Comparison of ENCODE assay signal across 9 cellular contexts in the genomic region with DNA sequence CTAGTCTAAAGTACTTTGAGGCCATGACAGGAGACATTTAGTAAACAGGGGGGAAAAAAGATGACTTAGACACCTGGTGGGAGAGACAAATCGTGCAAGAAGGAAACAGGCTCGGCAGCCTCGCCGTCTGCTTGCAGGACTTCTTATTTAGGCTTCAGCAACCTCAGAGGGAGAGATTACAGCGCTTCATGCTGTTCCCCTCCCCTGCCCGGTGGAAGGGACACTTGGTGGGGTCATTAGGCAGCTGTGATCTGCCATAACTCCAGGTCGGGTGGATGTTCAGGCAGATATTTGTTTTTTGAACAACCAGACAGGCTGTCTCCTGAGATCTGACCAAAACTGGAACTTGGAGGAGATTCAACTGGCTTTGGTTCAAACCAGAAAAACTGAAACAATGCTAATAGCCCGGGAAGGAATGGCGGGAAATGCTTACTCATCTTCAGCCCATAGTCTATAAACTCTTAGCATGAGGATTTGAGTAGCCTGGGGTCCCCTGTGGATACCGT. TPM values are rescaled to one million over a fixed set of nuclear protein-coding genes. Genes with fewer than 3 reads are reported as not detected.
DNase-seq lines count a peak whose midpoint lies in the region; ATAC-seq lines count a peak whose summit lies in the region.
"Had no signal": no experiment of that assay in that cellular context is flagged by ENCODE, and none has a peak within 500 bp of the region (broad histone marks: within the 10 kb centered on the region; RNA-seq: fewer than 3 reads in every experiment).

No MANE protein-coding gene starts in this region.

- no peak overlapping the region for H2BK5ac ChIP-seq in trophoblast cell (ENCODE audit: low read depth, low read length, poor library complexity)

- no peak overlapping the region for H3K27ac ChIP-seq in trophoblast cell (ENCODE audit: low read depth, low read length)
- H3K27ac ChIP-seq: HL-60 had no signal

- H3K4ac ChIP-seq in trophoblast cell (ENCODE audit: low read depth, low read length) = no peak overlapping the region

- H3K4me3 ChIP-seq in endocrine pancreas (ENCODE audit: control insufficient read depth, insufficient read depth, low read length) (peak overlapping the region; percentile 32), trophoblast cell (ENCODE audit: low read depth, low read length) (no peak overlapping the region)

- H3K9ac ChIP-seq in endocrine pancreas (ENCODE audit: control insufficient read depth, insufficient read depth, low read length) (no peak overlapping the region), trophoblast cell (ENCODE audit: low read length) (no peak overlapping the region)

- H3K4me2 ChIP-seq in trophoblast cell (ENCODE audit: low read length) = no peak overlapping the region

- no peaks in the 10 kb centered on the region for H3K79me2 ChIP-seq in trophoblast cell (ENCODE audit: control insufficient read depth, insufficient read depth, low read length, poor library complexity)

- no peak overlapping the region for H4K8ac ChIP-seq in trophoblast cell (ENCODE audit: low read depth, low read length)

- ATAC-seq in HG02840 (IDR thresholded peaks at IDR 0.05; ENCODE audit: low FRiP score, unreplicated experiment) (no peak), HG03097 (IDR thresholded peaks at IDR 0.05; ENCODE audit: low FRiP score, unreplicated experiment) (no peak), GM21619 (IDR thresholded peaks at IDR 0.05; ENCODE audit: unreplicated experiment) (no peak)

- H3K4me1 ChIP-seq in endocrine pancreas (ENCODE audit: control insufficient read depth, insufficient read depth, low read length) (no peaks in the 10 kb centered on the region), trophoblast cell (ENCODE audit: control insufficient read depth in 1 of 2, insufficient read depth in 2 of 2, low read length in 2 of 2) (peaks cover 0 to 8% of the 10 kb centered on the region in 2 experiments)

- no peak overlapping the region for H3K23ac ChIP-seq in trophoblast cell (ENCODE audit: low read length)

- no peak overlapping the region for H3K18ac ChIP-seq in trophoblast cell (ENCODE audit: low read length)

- H3K36me3 ChIP-seq in endocrine pancreas (ENCODE audit: control insufficient read depth, insufficient read depth, low read length) (no peaks in the 10 kb centered on the region), trophoblast cell (ENCODE audit: control insufficient read depth in 1 of 2, insufficient read depth in 2 of 2, low read length in 2 of 2) (no peaks in the 10 kb centered on the region)

- H2AK5ac ChIP-seq in trophoblast cell (ENCODE audit: low read length) = no peak overlapping the region

- H2BK120ac ChIP-seq in trophoblast cell (ENCODE audit: insufficient read depth, low read length, poor library complexity) = no peak overlapping the region

- WGBS in trophoblast cell (ENCODE audit: extremely low coverage, insufficient coverage, insufficient read length) = no CpG with 5 or more reads among the region's 10 CpGs

- no peak overlapping the region for H2BK12ac ChIP-seq in trophoblast cell (ENCODE audit: low read length)

- no peak overlapping the region for H4K12ac ChIP-seq in trophoblast cell (ENCODE audit: low read depth, low read length)

- H2AFZ ChIP-seq in trophoblast cell (ENCODE audit: insufficient read depth, low read length, poor library complexity) = no peak overlapping the region

- H3K27me3 ChIP-seq in endocrine pancreas (ENCODE audit: control insufficient read depth, insufficient read depth, low read length) (no peaks in the 10 kb centered on the region), trophoblast cell (ENCODE audit: insufficient read depth, low read length) (no peaks in the 10 kb centered on the region)

- H3K9me3 ChIP-seq in endocrine pancreas (ENCODE audit: control insufficient read depth, low read length) (no peaks in the 10 kb centered on the region), trophoblast cell (ENCODE audit: insufficient read depth, low read depth, low read length) (no peaks in the 10 kb centered on the region)

- H3K14ac ChIP-seq in trophoblast cell (ENCODE audit: low read length) = no peak overlapping the region

- H4K91ac ChIP-seq in trophoblast cell (ENCODE audit: low read depth, low read length) = no peak overlapping the region

- peak; percentile 39 for DNase-seq in AG08396 (ENCODE audit: low spot score)
- peak; percentile 86 for DNase-seq in NCI-H2029 treated with DMSO at 0.1 percent for 48 hours (lab: John Stamatoyannopoulos, UW)
- DNase-seq in myocyte (ENCODE audit: low read depth) = peak; percentile 82
- DNase-seq in trophoblast cell = no peak

- no peaks in the 10 kb centered on the region for H3K79me1 ChIP-seq in trophoblast cell (ENCODE audit: low read length)

RNA-seq across cellular contexts. Expression of a gene that starts 38.1 kb away (rescaled TPM):
- 0.51 TPM in 1 of 2 replicates, not detected in the other for total RNA-seq in myocyte
- 0.14 TPM for polyA plus RNA-seq in myocyte (2012)
- not detected in 2 replicates for polyA plus RNA-seq in trophoblast cell (2013)

Comparison
In these comparisons a context has a peak if more than half of its experiments do, and no peak if none do; other contexts are left out.
1. DNase-seq: peak in AG08396 (single experiment), NCI-H2029 treated with DMSO at 0.1 percent for 48 hours (single experiment) and myocyte (single experiment); none in trophoblast cell (0 of 2).